ENCODE assay signal across 14 cellular contexts in genomic region chr9:111928342-111928720, GRCh38. TPM values are rescaled to one million over a fixed set of nuclear protein-coding genes. Genes with fewer than 3 reads are reported as not detected.
A peak's percentile ranks its signal among the peaks of the same experiment; 100 is the strongest.
DNase-seq lines count a peak whose midpoint lies in the region; ATAC-seq, FAIRE-seq and TF ChIP-seq lines count a peak whose summit lies in the region.
"Had no signal": no experiment of that assay in that cellular context is flagged by ENCODE, and none has a peak within 500 bp of the region (broad histone marks: within the 10 kb centered on the region; RNA-seq: fewer than 3 reads in every experiment).

No MANE protein-coding gene starts in this region.

- intact Hi-C loops in breast epithelium (cut with DNase I; ENCODE audit: low total_unique reads), result no loop called here

- no peak overlapping the region for H3K4me3 ChIP-seq in ACC112 (ENCODE audit: low read depth, low read length)
- H3K4me3 ChIP-seq in adipocyte (ENCODE audit: low read length), result peak overlapping the region; percentile 2
- no peak overlapping the region for H3K4me3 ChIP-seq in breast epithelium
- H3K4me3 ChIP-seq: tibial artery had no signal

- DNase-seq in GM19239 (ENCODE audit: insufficient read length, low spot score), result no peak
- no peak for DNase-seq in adipocyte (ENCODE audit: low read depth)
- peak; percentile 67 for DNase-seq in kidney tubule cell (ENCODE audit: low spot score)
- no peak for DNase-seq in breast epithelium (ENCODE audit: low spot score in 2 of 2)
- no peak for DNase-seq in GM19240 (ENCODE audit: insufficient read length, low spot score)
- no peak for DNase-seq in epidermal melanocyte (ENCODE audit: insufficient read length, low spot score)
- DNase-seq: AML-193, amygdala, dermis blood vessel endothelial cell, NCI-H1048, tibial artery had no signal

- TF ChIP-seq POLR2A in breast epithelium (IDR thresholded peaks at IDR 0.05), result no peak

- peaks cover 55% of the 10 kb centered on the region for H3K36me3 ChIP-seq in ACC112 (ENCODE audit: insufficient read depth, low read length)
- peaks cover 70% of the 10 kb centered on the region for H3K36me3 ChIP-seq in adipocyte (ENCODE audit: control insufficient read depth, insufficient read depth, low read length, severe bottlenecking)
- no peaks in the 10 kb centered on the region for H3K36me3 ChIP-seq in breast epithelium

- H3K9me3 ChIP-seq in adipocyte (ENCODE audit: control insufficient read depth, low read length) (no peaks in the 10 kb centered on the region), breast epithelium (no peaks in the 10 kb centered on the region)
- H3K9me3 ChIP-seq: tibial artery had no signal

- no peak for TF ChIP-seq CTCF in breast epithelium (IDR thresholded peaks at IDR 0.05)

- H3K27me3 ChIP-seq in ACC112 (ENCODE audit: insufficient read depth, low read length) (no peaks in the 10 kb centered on the region), adipocyte (replicated peaks; ENCODE audit: control insufficient read depth, insufficient read depth, low read length) (no peaks in the 10 kb centered on the region), breast epithelium (no peaks in the 10 kb centered on the region)
- H3K27me3 ChIP-seq: tibial artery had no signal

- no peak overlapping the region for H2AFZ ChIP-seq in ACC112 (ENCODE audit: low read length, unreplicated experiment)

- no peak overlapping the region for H3K9ac ChIP-seq in adipocyte (ENCODE audit: low read length)

- peaks cover 48% of the 10 kb centered on the region for H3K79me2 ChIP-seq in ACC112 (ENCODE audit: control insufficient read depth, insufficient read depth, low read length, unreplicated experiment)

- peak overlapping the region; percentile 83 for H3K27ac ChIP-seq in ACC112 (ENCODE audit: low read depth, low read length)
- H3K27ac ChIP-seq in breast epithelium, result no peak overlapping the region
- H3K27ac ChIP-seq: tibial artery had no signal

- FAIRE-seq in GM19239 (lab: Jason Lieb, UNC), result peak; percentile 71

- ATAC-seq in HG03378 (IDR thresholded peaks at IDR 0.05; ENCODE audit: unreplicated experiment), result no peak
- ATAC-seq: activated CD4-positive, CD25-positive, alpha-beta regulatory T cell treated with anti-CD3 and anti-CD28 coated beads, Interleukin-2, amount 50 U/mL, for 24 hours had no signal

- H3K4me1 ChIP-seq in ACC112 (ENCODE audit: control insufficient read depth, insufficient read depth, low read length, unreplicated experiment), result peaks cover 40% of the 10 kb centered on the region
- peaks cover 24% of the 10 kb centered on the region for H3K4me1 ChIP-seq in adipocyte (ENCODE audit: control insufficient read depth, insufficient read depth, low read length)
- H3K4me1 ChIP-seq in breast epithelium, result no peaks in the 10 kb centered on the region

RNA-seq across cellular contexts. Expression of gene UGCG, which starts 31.7 kb away (rescaled TPM):
- total RNA-seq in breast epithelium, result 10 to 100 TPM; 22.4 to 57.1 (median 55.1) TPM
